1 cellular context compared by ENCODE assay signal in the genomic region with DNA sequence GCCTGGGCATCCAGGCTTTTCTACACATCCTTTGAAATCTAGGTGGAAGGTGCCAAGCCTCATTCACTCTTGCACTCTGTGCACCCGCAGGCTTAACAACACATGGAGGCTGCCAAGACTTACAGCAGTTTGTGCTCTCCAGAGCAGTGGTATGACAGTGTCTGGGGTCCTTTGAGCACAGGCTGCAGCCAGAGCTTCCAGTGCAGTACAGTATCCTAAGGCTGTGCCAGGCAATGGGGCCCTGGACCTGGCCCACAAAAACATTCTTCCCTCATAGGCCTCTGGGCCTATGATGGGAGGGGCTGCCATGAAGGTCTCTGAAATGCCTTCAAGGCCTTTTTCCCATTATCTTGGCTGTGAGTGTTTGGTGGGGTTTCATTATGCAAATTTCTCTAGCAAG.
TF ChIP-seq lines count a peak whose summit lies in the region.

No MANE protein-coding gene starts in this region.

TF ChIP-seq in A549, 52 proteins besides CTCF, POLR2A, EP300 and RAD21 (continued from another document):
- TF ChIP-seq TFCP2L1 (CRISPR knock-in tag; IDR thresholded peaks at IDR 0.05) = no peak
- TF ChIP-seq SREBF2 (IDR thresholded peaks at IDR 0.05) = no peak
- no peak for TF ChIP-seq ZFP36 (IDR thresholded peaks at IDR 0.05; ENCODE audit: borderline replicate concordance, partially characterized antibody)
- TF ChIP-seq PHF8 (IDR thresholded peaks at IDR 0.05; ENCODE audit: borderline replicate concordance, low read depth) = no peak
- no peak for TF ChIP-seq HOXB13 (CRISPR knock-in tag; IDR thresholded peaks at IDR 0.05; ENCODE audit: low read depth)
- no peak for TF ChIP-seq NFE2L2 (conservative IDR thresholded peaks at IDR 0.05; ENCODE audit: low read length)
- TF ChIP-seq HOXB5 (CRISPR knock-in tag; IDR thresholded peaks at IDR 0.05) = no peak
- no peak for TF ChIP-seq RCOR1 (IDR thresholded peaks at IDR 0.05; ENCODE audit: low read depth, low read length)
- TF ChIP-seq RNF2 (IDR thresholded peaks at IDR 0.05; ENCODE audit: borderline replicate concordance, low read depth) = no peak
- no peak for TF ChIP-seq ZSCAN20 (CRISPR knock-in tag; IDR thresholded peaks at IDR 0.05)
- no peak for TF ChIP-seq NPAS2 (CRISPR knock-in tag; IDR thresholded peaks at IDR 0.05; ENCODE audit: borderline replicate concordance)
- TF ChIP-seq HOXA7 (CRISPR knock-in tag; IDR thresholded peaks at IDR 0.05) = no peak
